In genomic region chr17:75634376-75634740, GRCh38 we compare ENCODE assay signal across 10 cellular contexts. TPM values are rescaled to one million over a fixed set of nuclear protein-coding genes. Genes with fewer than 3 reads are reported as not detected.
A peak's percentile ranks its signal among the peaks of the same experiment; 100 is the strongest.
DNase-seq lines count a peak whose midpoint lies in the region; ATAC-seq and TF ChIP-seq lines count a peak whose summit lies in the region.
"Had no signal": no experiment of that assay in that cellular context is flagged by ENCODE, and none has a peak within 500 bp of the region (broad histone marks: within the 10 kb centered on the region; RNA-seq: fewer than 3 reads in every experiment).

No MANE protein-coding gene starts in this region.

- ATAC-seq in PC-3 (no peak), HG03280 (IDR thresholded peaks at IDR 0.05; ENCODE audit: unreplicated experiment) (no peak), GM21619 (IDR thresholded peaks at IDR 0.05; ENCODE audit: unreplicated experiment) (no peak)

- H3K27me3 ChIP-seq in PC-3 (ENCODE audit: low read length) (no peaks in the 10 kb centered on the region), thyroid gland (no peaks in the 10 kb centered on the region)
- H3K27me3 ChIP-seq: brain microvascular endothelial cell had no signal

- no peak overlapping the region for H2AFZ ChIP-seq in PC-3 (ENCODE audit: low read length)

- no peak overlapping the region for H3K4me3 ChIP-seq in PC-3 (ENCODE audit: low read length)
- no peak overlapping the region for H3K4me3 ChIP-seq in mesodermal cell (ENCODE audit: extremely low read depth, insufficient read depth, low read length, poor library complexity, severe bottlenecking)
- H3K4me3 ChIP-seq in thyroid gland (replicated peaks in 1 of 3), result no peak overlapping the region

- H3K4me2 ChIP-seq in PC-3 (ENCODE audit: low read length), result peak overlapping the region; percentile 56

- H3K9ac ChIP-seq in PC-3 (ENCODE audit: low read length), result peak overlapping the region; percentile 34; the same call in 1 of the 2 replicates

- H3K27ac ChIP-seq in PC-3 (ENCODE audit: low read length) (peak overlapping the region; percentile 89), mesodermal cell (ENCODE audit: low read depth, low read length, severe bottlenecking) (peak overlapping the region; percentile 85), thyroid gland (peak overlapping the region; percentile 89 to 97 (median 90))
- H3K27ac ChIP-seq: neutrophil had no signal

- H3K36me3 ChIP-seq in PC-3 (ENCODE audit: low read depth, low read length), result no peaks in the 10 kb centered on the region
- H3K36me3 ChIP-seq in mesodermal cell (ENCODE audit: control insufficient read depth, insufficient read depth, low read length), result peaks cover 16% of the 10 kb centered on the region
- H3K36me3 ChIP-seq in thyroid gland, result peaks cover 6 to 8% of the 10 kb centered on the region in 2 donors
- H3K36me3 ChIP-seq: brain microvascular endothelial cell had no signal

- POLR2A ChIA-PET in PC-3 (lab: Charles Lee; ENCODE audit: unreplicated experiment), result interaction anchor here (0.5 to 0.6 kb wide), 2 partner anchors 11 to 249 kb away, joined by 3 to 11 read pairs; a partner anchor contains a TSS

- no peaks in the 10 kb centered on the region for H3K79me2 ChIP-seq in PC-3 (ENCODE audit: low read length)

- H3F3A ChIP-seq in PC-3 (ENCODE audit: low read length, unreplicated experiment), result no peaks in the 10 kb centered on the region

- WGBS in mesodermal cell (ENCODE audit: insufficient coverage in 2 of 2), 2 experiments, result 72 to 85% methylated on average over 6 to 9 of the region's 9 CpGs
- 79 to 100% methylated on average over 2 to 6 of the region's 9 CpGs for WGBS in thyroid gland, 2 donors

- no peaks in the 10 kb centered on the region for H3K9me2 ChIP-seq in PC-3 (replicated peaks; ENCODE audit: low read length)

- TF ChIP-seq CTCF in PC-3 (conservative IDR thresholded peaks at IDR 0.05; ENCODE audit: low read depth, low read length) (no peak), thyroid gland (IDR thresholded peaks at IDR 0.05) (no peak)

- TF ChIP-seq POLR2A in thyroid gland (IDR thresholded peaks at IDR 0.05), result no peak

- CTCF ChIA-PET in PC-3 (lab: Charles Lee), result interaction anchor here (0.6 to 2.7 kb wide), 19 partner anchors 11 to 739 kb away, joined by 3 to 83 read pairs (median 4); partner anchors contain the start of genes RECQL5 and SAP30BP

- no peaks in the 10 kb centered on the region for H3K9me3 ChIP-seq in PC-3 (ENCODE audit: low read length)
- H3K9me3 ChIP-seq in mesodermal cell (ENCODE audit: control insufficient read depth, low read length), result no peaks in the 10 kb centered on the region
- no peaks in the 10 kb centered on the region for H3K9me3 ChIP-seq in thyroid gland
- H3K9me3 ChIP-seq: neutrophil had no signal

- no peak for DNase-seq in PC-3
- DNase-seq in ecto neural progenitor cell (ENCODE audit: low spot score), result peak; percentile 85
- no peak for DNase-seq in thyroid gland
- no peak for DNase-seq in NCI-H69 (lab: John Stamatoyannopoulos, UW)

- no peaks in the 10 kb centered on the region for H4K20me1 ChIP-seq in PC-3 (ENCODE audit: low read length)

- intact Hi-C loops in PC-3 (cut with micrococcal nuclease), result loop anchor here (5.0 kb wide), 1 partner anchor 117 kb away; the partner anchor contains the start of genes CASKIN2 and TSEN54
- intact Hi-C loops in thyroid gland (cut with DNase I), result loop anchor here (5.0 kb wide), 1 partner anchor 118 kb away; no protein-coding TSS in a partner anchor

- H3K4me1 ChIP-seq in PC-3 (ENCODE audit: insufficient read depth, low read length) (peaks cover 16% of the 10 kb centered on the region), mesodermal cell (ENCODE audit: control insufficient read depth, insufficient read depth, low read length, poor library complexity, severe bottlenecking) (peaks cover 16% of the 10 kb centered on the region), thyroid gland (peaks cover 43 to 69% of the 10 kb centered on the region in 2 donors)

- BruUV-seq in PC-3 (replicated peaks; lab: Mats Ljungman, UMichigan), result no TSS peak

RNA-seq across cellular contexts. Expression of gene SMIM5, which starts 1.1 kb away (rescaled TPM):
- total RNA-seq in PC-3 (2014; rRNA removed) (2.3 and 4.3 TPM in 2 replicates), thyroid gland (10 to 100 TPM in 2 of 4 donors, 1 to 10 TPM in 2; 2.3 to 13.6 (median 7.9) TPM)
- polyA plus RNA-seq in mesodermal cell (2013, experiment 1 of 2), result not detected
- polyA plus RNA-seq in mesodermal cell (2013, experiment 2 of 2), result not detected
- total RNA-seq: HT1080 had no signal

RNA-seq across cellular contexts. Expression of gene RECQL5, which starts 32.6 kb away (rescaled TPM):
- total RNA-seq in PC-3 (2014; rRNA removed) (54.2 and 97.7 TPM in 2 replicates), thyroid gland (10 to 100 TPM; 41.9 to 91.8 (median 70.1) TPM)
- polyA plus RNA-seq in mesodermal cell (2013, experiment 1 of 2), result 31.4 TPM
- 27.7 TPM for polyA plus RNA-seq in mesodermal cell (2013, experiment 2 of 2)

RNA-seq across cellular contexts. Expression of gene SAP30BP, which starts 32.8 kb away (rescaled TPM):
- 97.8 and 115 TPM in 2 replicates for total RNA-seq in PC-3 (2014; rRNA removed)
- polyA plus RNA-seq in mesodermal cell (2013, experiment 1 of 2), result 95.8 TPM
- 91.9 TPM for polyA plus RNA-seq in mesodermal cell (2013, experiment 2 of 2)
- total RNA-seq in thyroid gland, result 10 to 100 TPM; 52.5 to 83.6 (median 72.7) TPM

RNA-seq across cellular contexts. Expression of gene MYO15B, which starts 46.8 kb away (rescaled TPM):
- total RNA-seq in PC-3 (2014; rRNA removed), result 3.2 and 7.1 TPM in 2 replicates
- polyA plus RNA-seq in mesodermal cell (2013, experiment 1 of 2), result 35.3 TPM
- polyA plus RNA-seq in mesodermal cell (2013, experiment 2 of 2), result 28.7 TPM
- total RNA-seq in thyroid gland, result 100 to 1,000 TPM in 2 of 4 donors, 10 to 100 TPM in 2; 64.9 to 209 (median 120) TPM
